ENCODE assay signal across 8 cellular contexts in the genomic region with DNA sequence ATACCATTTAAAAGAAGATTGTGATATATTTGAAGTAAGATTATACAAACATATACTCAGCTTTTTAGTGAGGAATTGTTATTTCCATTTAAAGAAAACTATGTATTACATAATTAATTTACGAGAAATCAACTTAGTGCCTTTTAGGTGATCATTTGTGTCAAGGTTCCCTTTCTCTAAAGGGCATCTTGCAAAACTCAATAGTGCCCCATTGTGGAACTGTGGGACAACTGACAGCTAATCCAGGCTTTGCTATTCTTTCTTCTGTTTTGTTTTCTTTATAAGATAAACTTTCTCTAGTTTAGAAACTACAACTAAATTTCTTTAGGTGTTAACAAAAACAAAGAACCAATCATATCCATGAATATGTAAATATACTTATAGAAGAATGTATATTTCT. TPM values are rescaled to one million over a fixed set of nuclear protein-coding genes. Genes with fewer than 3 reads are reported as not detected.
A peak's percentile ranks its signal among the peaks of the same experiment; 100 is the strongest.
DNase-seq lines count a peak whose midpoint lies in the region; ATAC-seq, FAIRE-seq and TF ChIP-seq lines count a peak whose summit lies in the region.

No MANE protein-coding gene starts in this region.

- peak; percentile 42 to 56 for DNase-seq in AML-193 (lab: John Stamatoyannopoulos, UW)
- DNase-seq in HFFc6 = peak; percentile 56
- DNase-seq in adipocyte (ENCODE audit: low read depth) = peak; percentile 74
- no peak for DNase-seq in kidney
- no peak for DNase-seq in immature natural killer cell
- DNase-seq in activated CD4-positive, alpha-beta T cell treated with anti-CD3 and anti-CD28 coated beads for 4 hours = no peak

- H3K27me3 Mint-ChIP-seq in HFFc6 (ENCODE audit: insufficient read depth) = no peaks in the 10 kb centered on the region
- peaks cover 0 to 6% (median 6%) of the 10 kb centered on the region in 3 donors for H3K27me3 Mint-ChIP-seq in immature natural killer cell (ENCODE audit: low read depth in 3 of 3)

- H3K36me3 Mint-ChIP-seq in HFFc6 (ENCODE audit: low read depth) (no peaks in the 10 kb centered on the region), immature natural killer cell (no peaks in the 10 kb centered on the region)

- FAIRE-seq in kidney (lab: Jason Lieb, UNC) = peak; percentile 21

- H3K4me1 ChIP-seq in adipocyte (ENCODE audit: control insufficient read depth, insufficient read depth, low read length) = peaks cover 7% of the 10 kb centered on the region
- H3K4me1 ChIP-seq in kidney (ENCODE audit: control insufficient read depth in 1 of 2, insufficient read depth in 1 of 2, low read depth in 1 of 2, low read length in 2 of 2) = no peaks in the 10 kb centered on the region

- no peak overlapping the region for H3K27ac ChIP-seq in kidney (ENCODE audit: low read depth in 2 of 2, low read length in 2 of 2)

- H3K9me3 ChIP-seq in adipocyte (ENCODE audit: control insufficient read depth, low read length) (no peaks in the 10 kb centered on the region), kidney (ENCODE audit: control insufficient read depth in 1 of 2, low read length in 2 of 2) (no peaks in the 10 kb centered on the region)

- no peak overlapping the region for H3K9ac ChIP-seq in adipocyte (ENCODE audit: low read length)
- no peak overlapping the region for H3K9ac ChIP-seq in kidney (ENCODE audit: low read length in 2 of 2)

- TF ChIP-seq CTCF in HFFc6 (IDR thresholded peaks at IDR 0.05) = peak; percentile 81
- TF ChIP-seq CTCF in kidney (IDR thresholded peaks at IDR 0.05; ENCODE audit: borderline replicate concordance, extremely low read depth, insufficient read depth) = no peak

- no peaks in the 10 kb centered on the region for H3K27me3 ChIP-seq in adipocyte (replicated peaks; ENCODE audit: control insufficient read depth, insufficient read depth, low read length)

- H3K9me3 Mint-ChIP-seq in HFFc6 = no peaks in the 10 kb centered on the region
- no peaks in the 10 kb centered on the region for H3K9me3 Mint-ChIP-seq in immature natural killer cell

- H3K4me1 Mint-ChIP-seq in HFFc6 (ENCODE audit: low read depth) (peaks cover 67% of the 10 kb centered on the region), immature natural killer cell (peaks cover 4 to 5% of the 10 kb centered on the region in 2 donors)

- H3K4me3 Mint-ChIP-seq in HFFc6 = no peak overlapping the region
- H3K4me3 Mint-ChIP-seq in immature natural killer cell = no peak overlapping the region

- intact Hi-C loops in kidney (cut with DNase I) = no loop called here

- no peak for ATAC-seq in HG03175 (IDR thresholded peaks at IDR 0.05; ENCODE audit: unreplicated experiment)
- no peak for ATAC-seq in HG02852 (IDR thresholded peaks at IDR 0.05; ENCODE audit: unreplicated experiment)

- H3K4me3 ChIP-seq in adipocyte (ENCODE audit: low read length) (no peak overlapping the region), kidney (ENCODE audit: low read length in 2 of 2) (no peak overlapping the region)

- H3K36me3 ChIP-seq in adipocyte (ENCODE audit: control insufficient read depth, insufficient read depth, low read length, severe bottlenecking) (no peaks in the 10 kb centered on the region), kidney (ENCODE audit: control insufficient read depth in 1 of 2, insufficient read depth in 2 of 2, low read length in 2 of 2) (no peaks in the 10 kb centered on the region)

- H3K27ac Mint-ChIP-seq in HFFc6 (peak overlapping the region; percentile 90; the same call in 1 of the 2 replicates), immature natural killer cell (no peak overlapping the region)

RNA-seq across cellular contexts. Expression of a gene that starts 24.3 kb away (rescaled TPM):
- total RNA-seq in HFFc6 (2021; fragmentation: NEBNext Ultra II Directional; extraction: Animal tissue kit (Norgen Biotek cat#: 25700)) = 10 to 100 TPM in 3 of 6 experiments, 1 to 10 TPM in 3; 3.7 to 11.6 (median 9.7) TPM
- total RNA-seq in kidney = not detected
- polyA plus RNA-seq in kidney (ENCODE audit: insufficient read depth, low read depth, low replicate concordance) (0.15 TPM), immature natural killer cell (1 to 10 TPM in 2 of 3 donors, not detected in 1; 1.2 to 4.7 TPM)

Comparison
In these comparisons a context has a peak if more than half of its experiments do, and no peak if none do; other contexts are left out.
1. DNase-seq: peak in AML-193 (2 of 2), HFFc6 (single experiment) and adipocyte (single experiment); none in kidney (single experiment), immature natural killer cell (0 of 3) and activated CD4-positive, alpha-beta T cell treated with anti-CD3 and anti-CD28 coated beads for 4 hours (0 of 2).